ENCODE assay signal across 20 cellular contexts in genomic region chr14:43369710-43370109, GRCh38.
"Had no signal": no experiment of that assay in that cellular context is flagged by ENCODE, and none has a peak within 500 bp of the region (broad histone marks: within the 10 kb centered on the region; RNA-seq: fewer than 3 reads in every experiment).

No MANE protein-coding gene starts in this region.

- DNase-seq: KBM-7; MV-4-11; NCI-H1048; NCI-H1105; NCI-H1417; NCI-H1436 treated with DMSO at 0.1 percent for 48 hours; NCI-H1694; NCI-H187 treated with DMSO at 0.1 percent for 48 hours; NCI-H2029 treated with DMSO at 0.1 percent for 48 hours; NCI-H345; NCI-H446 treated with DMSO at 0.1 percent for 48 hours; NCI-H510A treated with DMSO at 0.1 percent for 48 hours; NCI-H774; NK-92 treated with Interleukin-12 subunit alpha and Interleukin-12 subunit beta, amount 100 ng/mL, for 24 hours; PC-3; Peyer's patch; SHP77 treated with DMSO at 0.1 percent for 48 hours; SJCRH30 had no signal

- H3K4me1 ChIP-seq: Peyer's patch, SJCRH30 had no signal

- H3K4me3 ChIP-seq: Peyer's patch, SJCRH30 had no signal

- H3K27ac ChIP-seq: Peyer's patch, SJCRH30 had no signal

- ATAC-seq: PC-3, Right ventricle myocardium inferior, SK-N-SH treated with all-trans-retinoic acid at 6 μM for 48 hours had no signal

- H3K36me3 ChIP-seq: Peyer's patch, SJCRH30 had no signal

- H3K27me3 ChIP-seq: Peyer's patch, SJCRH30 had no signal

- H3K9me3 ChIP-seq: Peyer's patch, SJCRH30 had no signal
